Comparison of ENCODE assay signal across 16 cellular contexts in genomic region chr12:3945671-3946070, GRCh38.
DNase-seq lines count a peak whose midpoint lies in the region; ATAC-seq and TF ChIP-seq lines count a peak whose summit lies in the region.
"Had no signal": no experiment of that assay in that cellular context is flagged by ENCODE, and none has a peak within 500 bp of the region (broad histone marks: within the 10 kb centered on the region; RNA-seq: fewer than 3 reads in every experiment).

No MANE protein-coding gene starts in this region.

- H3K4me3 ChIP-seq in HUES48 (ENCODE audit: low read depth, low read length) (no peak overlapping the region), smooth muscle cell (no peak overlapping the region), upper lobe of right lung (no peak overlapping the region)
- H3K4me3 ChIP-seq: K562, SJCRH30 had no signal

- H3K27me3 Mint-ChIP-seq in activated naive CD4-positive, alpha-beta T cell treated with anti-CD3 and anti-CD28 coated beads, Interleukin-2, amount 50 U/mL, for 24 hours: no peaks in the 10 kb centered on the region
- H3K27me3 Mint-ChIP-seq in activated naive CD4-positive, alpha-beta T cell treated with anti-CD3 and anti-CD28 coated beads for 36 hours (ENCODE audit: low read depth): no peaks in the 10 kb centered on the region
- peaks cover 7% of the 10 kb centered on the region for H3K27me3 Mint-ChIP-seq in dendritic cell treated with granulocyte-macrophage colony-stimulating factor and Interleukin-4, amounts not matched to agents 40 ng/mL and 50 ng/mL, for 4 days

- in situ Hi-C loops in GM13976 (cut with MboI; ENCODE audit: low sequenced_read_pairs, unreplicated experiment): no loop called here

- H3F3A ChIP-seq in smooth muscle cell (ENCODE audit: low read depth): no peaks in the 10 kb centered on the region

- 19% methylated on average over 3 of the region's 3 CpGs for WGBS in smooth muscle cell (ENCODE audit: low lambda C conversion rate)

- no peaks in the 10 kb centered on the region for H4K20me1 ChIP-seq in smooth muscle cell (ENCODE audit: low read depth)

- H3K27ac ChIP-seq in HUES48 (ENCODE audit: low read depth, low read length) (peak overlapping the region; percentile 84), smooth muscle cell (ENCODE audit: low read depth) (peak overlapping the region; percentile 48), upper lobe of right lung (no peak overlapping the region)
- H3K27ac ChIP-seq: C4-2B, RWPE1, SJCRH30 had no signal

- TF ChIP-seq CTCF in smooth muscle cell (IDR thresholded peaks at IDR 0.05; ENCODE audit: borderline replicate concordance, insufficient read depth, poor library complexity, severe bottlenecking) (no peak), GM13976 (IDR thresholded peaks at IDR 0.05; ENCODE audit: borderline replicate concordance, control extremely low read depth, extremely low read depth, insufficient read depth, missing control alignments) (no peak), upper lobe of right lung (IDR thresholded peaks at IDR 0.05) (no peak)

- ATAC-seq in upper lobe of right lung (no peak), HG02759 (IDR thresholded peaks at IDR 0.05; ENCODE audit: unreplicated experiment) (no peak)
- ATAC-seq: K562 had no signal

- peaks cover 30% of the 10 kb centered on the region for H3K4me1 ChIP-seq in HUES48 (ENCODE audit: control insufficient read depth, insufficient read depth, low read length)
- H3K4me1 ChIP-seq in smooth muscle cell (ENCODE audit: low read depth): peaks cover 12% of the 10 kb centered on the region
- no peaks in the 10 kb centered on the region for H3K4me1 ChIP-seq in upper lobe of right lung

- intact Hi-C loops in activated naive CD4-positive, alpha-beta T cell treated with anti-CD3 and anti-CD28 coated beads for 36 hours (cut with micrococcal nuclease): no loop called here
- intact Hi-C loops in dendritic cell treated with granulocyte-macrophage colony-stimulating factor and Interleukin-4, amounts not matched to agents 40 ng/mL and 50 ng/mL, for 4 days (cut with micrococcal nuclease): loop anchor here (2.0 kb wide), 1 partner anchor 49 kb away; no protein-coding TSS in a partner anchor
- intact Hi-C loops in upper lobe of right lung (cut with DNase I): no loop called here

- H3K4me3 Mint-ChIP-seq in activated naive CD4-positive, alpha-beta T cell treated with anti-CD3 and anti-CD28 coated beads, Interleukin-2, amount 50 U/mL, for 24 hours: no peak overlapping the region
- no peak overlapping the region for H3K4me3 Mint-ChIP-seq in activated naive CD4-positive, alpha-beta T cell treated with anti-CD3 and anti-CD28 coated beads for 36 hours
- no peak overlapping the region for H3K4me3 Mint-ChIP-seq in dendritic cell treated with granulocyte-macrophage colony-stimulating factor and Interleukin-4, amounts not matched to agents 40 ng/mL and 50 ng/mL, for 4 days
- H3K4me3 Mint-ChIP-seq: H9 had no signal

- H3K36me3 ChIP-seq in HUES48 (ENCODE audit: control insufficient read depth, insufficient read depth, low read length): no peaks in the 10 kb centered on the region
- no peaks in the 10 kb centered on the region for H3K36me3 ChIP-seq in smooth muscle cell (ENCODE audit: low read depth)
- H3K36me3 ChIP-seq in upper lobe of right lung: no peaks in the 10 kb centered on the region
- H3K36me3 ChIP-seq: SJCRH30 had no signal

- H3K9me3 ChIP-seq in HUES48 (ENCODE audit: control insufficient read depth, insufficient read depth, low read length) (no peaks in the 10 kb centered on the region), smooth muscle cell (replicated peaks; ENCODE audit: low read depth) (no peaks in the 10 kb centered on the region), upper lobe of right lung (no peaks in the 10 kb centered on the region)

- CTCF ChIA-PET in activated naive CD4-positive, alpha-beta T cell treated with anti-CD3 and anti-CD28 coated beads for 36 hours (lab: Charles Lee): no interaction called here

- peak overlapping the region; percentile 83 for H2AFZ ChIP-seq in smooth muscle cell (ENCODE audit: low read depth)

- peak overlapping the region; percentile 48 for H3K4me2 ChIP-seq in smooth muscle cell

- H3K79me2 ChIP-seq in smooth muscle cell (ENCODE audit: low read depth): no peaks in the 10 kb centered on the region

- no peak for DNase-seq in activated naive CD4-positive, alpha-beta T cell treated with anti-CD3 and anti-CD28 coated beads for 36 hours
- DNase-seq in smooth muscle cell (lab: John Stamatoyannopoulos, UW; ENCODE audit: unreplicated experiment): no peak
- no peak for DNase-seq in GM13976 (ENCODE audit: low spot score)
- DNase-seq in upper lobe of right lung: no peak
- DNase-seq: DMS79; H9; NCI-H187; NK-92 treated with Interleukin-12 subunit alpha and Interleukin-12 subunit beta, amount 100 ng/mL, for 24 hours; SJCRH30 had no signal

- peaks cover 6% of the 10 kb centered on the region for H3K36me3 Mint-ChIP-seq in activated naive CD4-positive, alpha-beta T cell treated with anti-CD3 and anti-CD28 coated beads, Interleukin-2, amount 50 U/mL, for 24 hours
- peaks cover 10% of the 10 kb centered on the region for H3K36me3 Mint-ChIP-seq in activated naive CD4-positive, alpha-beta T cell treated with anti-CD3 and anti-CD28 coated beads for 36 hours (ENCODE audit: low read depth)
- H3K36me3 Mint-ChIP-seq in dendritic cell treated with granulocyte-macrophage colony-stimulating factor and Interleukin-4, amounts not matched to agents 40 ng/mL and 50 ng/mL, for 4 days (ENCODE audit: low read depth): peaks cover 8% of the 10 kb centered on the region

- H3K4me1 Mint-ChIP-seq in activated naive CD4-positive, alpha-beta T cell treated with anti-CD3 and anti-CD28 coated beads, Interleukin-2, amount 50 U/mL, for 24 hours: peaks cover 57% of the 10 kb centered on the region
- H3K4me1 Mint-ChIP-seq in activated naive CD4-positive, alpha-beta T cell treated with anti-CD3 and anti-CD28 coated beads for 36 hours (ENCODE audit: low read depth): peaks cover 44% of the 10 kb centered on the region
- H3K4me1 Mint-ChIP-seq in dendritic cell treated with granulocyte-macrophage colony-stimulating factor and Interleukin-4, amounts not matched to agents 40 ng/mL and 50 ng/mL, for 4 days (ENCODE audit: low read depth): peaks cover 35% of the 10 kb centered on the region

- peaks cover 16% of the 10 kb centered on the region for H3K9me3 Mint-ChIP-seq in activated naive CD4-positive, alpha-beta T cell treated with anti-CD3 and anti-CD28 coated beads, Interleukin-2, amount 50 U/mL, for 24 hours
- peaks cover 7% of the 10 kb centered on the region for H3K9me3 Mint-ChIP-seq in activated naive CD4-positive, alpha-beta T cell treated with anti-CD3 and anti-CD28 coated beads for 36 hours
- peaks cover 14% of the 10 kb centered on the region for H3K9me3 Mint-ChIP-seq in dendritic cell treated with granulocyte-macrophage colony-stimulating factor and Interleukin-4, amounts not matched to agents 40 ng/mL and 50 ng/mL, for 4 days

- H3K27ac Mint-ChIP-seq in activated naive CD4-positive, alpha-beta T cell treated with anti-CD3 and anti-CD28 coated beads, Interleukin-2, amount 50 U/mL, for 24 hours: peak overlapping the region; percentile 68
- no peak overlapping the region for H3K27ac Mint-ChIP-seq in activated naive CD4-positive, alpha-beta T cell treated with anti-CD3 and anti-CD28 coated beads for 36 hours
- H3K27ac Mint-ChIP-seq in dendritic cell treated with granulocyte-macrophage colony-stimulating factor and Interleukin-4, amounts not matched to agents 40 ng/mL and 50 ng/mL, for 4 days: peak overlapping the region; percentile 91
- H3K27ac Mint-ChIP-seq: H9 had no signal

- H3K27me3 ChIP-seq in HUES48 (ENCODE audit: control insufficient read depth, insufficient read depth, low read length) (peaks cover 26% of the 10 kb centered on the region), smooth muscle cell (ENCODE audit: low read depth) (no peaks in the 10 kb centered on the region), upper lobe of right lung (no peaks in the 10 kb centered on the region)
- H3K27me3 ChIP-seq: SJCRH30 had no signal

- H3K9ac ChIP-seq in HUES48 (ENCODE audit: low read depth, low read length) (no peak overlapping the region), smooth muscle cell (ENCODE audit: low read depth) (no peak overlapping the region)
